Comparison of ENCODE assay signal across 20 cellular contexts in genomic region chr6:49676671-49677281, GRCh38. TPM values are rescaled to one million over a fixed set of nuclear protein-coding genes. Genes with fewer than 3 reads are reported as not detected.
A peak's percentile ranks its signal among the peaks of the same experiment; 100 is the strongest.
DNase-seq lines count a peak whose midpoint lies in the region; ATAC-seq, FAIRE-seq and TF ChIP-seq lines count a peak whose summit lies in the region.
"Had no signal": no experiment of that assay in that cellular context is flagged by ENCODE, and none has a peak within 500 bp of the region (broad histone marks: within the 10 kb centered on the region; RNA-seq: fewer than 3 reads in every experiment).

No MANE protein-coding gene starts in this region.

- no peaks in the 10 kb centered on the region for H3K9me2 ChIP-seq in PC-3 (replicated peaks; ENCODE audit: low read length)

- H2BK15ac ChIP-seq in mesendoderm (replicated peaks; ENCODE audit: low read depth): peak overlapping the region; percentile 92

- FAIRE-seq in kidney (lab: Jason Lieb, UNC): no peak

- H3K4me1 ChIP-seq in PC-3 (ENCODE audit: insufficient read depth, low read length): peaks cover 8% of the 10 kb centered on the region
- no peaks in the 10 kb centered on the region for H3K4me1 ChIP-seq in mesendoderm (ENCODE audit: control insufficient read depth, low read depth, low read length)
- H3K4me1 ChIP-seq in kidney (ENCODE audit: control insufficient read depth in 1 of 2, insufficient read depth in 1 of 2, low read depth in 1 of 2, low read length in 2 of 2): no peaks in the 10 kb centered on the region
- no peaks in the 10 kb centered on the region for H3K4me1 ChIP-seq in ascending aorta
- H3K4me1 ChIP-seq: left ventricle myocardium inferior had no signal

- H2AFZ ChIP-seq in PC-3 (ENCODE audit: low read length): 0 out of 2 replicates have a peak overlapping the region, but pooled peaks have one; percentile 24

- POLR2A ChIA-PET in PC-3 (lab: Charles Lee; ENCODE audit: unreplicated experiment): no interaction called here

- H3F3A ChIP-seq in PC-3 (ENCODE audit: low read length, unreplicated experiment): no peaks in the 10 kb centered on the region

- H3K9ac ChIP-seq in PC-3 (ENCODE audit: low read length) (no peak overlapping the region), mesendoderm (ENCODE audit: low read length) (no peak overlapping the region), kidney (ENCODE audit: low read length in 2 of 2) (no peak overlapping the region)

- H2AK5ac ChIP-seq in mesendoderm (ENCODE audit: low read length): no peak overlapping the region

- H3K23ac ChIP-seq in mesendoderm (ENCODE audit: low read length): no peak overlapping the region

- H4K8ac ChIP-seq in mesendoderm (ENCODE audit: low read depth, low read length): no peak overlapping the region

- no peak overlapping the region for H3K18ac ChIP-seq in mesendoderm (ENCODE audit: low read length)

- H3K27me3 ChIP-seq in PC-3 (ENCODE audit: low read length) (no peaks in the 10 kb centered on the region), mesendoderm (ENCODE audit: insufficient read depth, low read length, poor library complexity) (no peaks in the 10 kb centered on the region), ascending aorta (no peaks in the 10 kb centered on the region)

- no peaks in the 10 kb centered on the region for H3K9me3 ChIP-seq in PC-3 (ENCODE audit: low read length)
- no peaks in the 10 kb centered on the region for H3K9me3 ChIP-seq in kidney (ENCODE audit: control insufficient read depth in 1 of 2, low read length in 2 of 2)
- H3K9me3 ChIP-seq in ascending aorta: no peaks in the 10 kb centered on the region

- H4K5ac ChIP-seq in mesendoderm (ENCODE audit: low read length): no peak overlapping the region

- DNase-seq in GM04503 (ENCODE audit: low read depth) (peak; percentile 11), PC-3 (peak; percentile 72), choroid plexus epithelial cell (ENCODE audit: low read depth) (peak; percentile 21), mesendoderm (peak; percentile 83), kidney (no peak), ascending aorta (ENCODE audit: low spot score in 2 of 2) (no peak)
- DNase-seq: AML-193; amygdala; cortex of kidney; hypothalamus; left ventricle myocardium inferior; naive thymus-derived CD4-positive, alpha-beta T cell; NCI-H1048; NCI-H774; RPMI8226; substantia nigra had no signal

- CTCF ChIA-PET in PC-3 (lab: Charles Lee): no interaction called here

- H2BK5ac ChIP-seq in mesendoderm (ENCODE audit: low read length): no peak overlapping the region

- H3K36me3 ChIP-seq in PC-3 (ENCODE audit: low read depth, low read length): no peaks in the 10 kb centered on the region
- H3K36me3 ChIP-seq in mesendoderm (ENCODE audit: control insufficient read depth, insufficient read depth, low read length): no peaks in the 10 kb centered on the region
- no peaks in the 10 kb centered on the region for H3K36me3 ChIP-seq in kidney (ENCODE audit: control insufficient read depth in 1 of 2, insufficient read depth in 2 of 2, low read length in 2 of 2)
- H3K36me3 ChIP-seq in ascending aorta: no peaks in the 10 kb centered on the region
- H3K36me3 ChIP-seq: left ventricle myocardium inferior had no signal

- no peak overlapping the region for H3K27ac ChIP-seq in PC-3 (ENCODE audit: low read length)
- no peak overlapping the region for H3K27ac ChIP-seq in mesendoderm (ENCODE audit: low read depth, low read length)
- no peak overlapping the region for H3K27ac ChIP-seq in kidney (ENCODE audit: low read depth in 2 of 2, low read length in 2 of 2)
- no peak overlapping the region for H3K27ac ChIP-seq in ascending aorta
- H3K27ac ChIP-seq: left ventricle myocardium inferior had no signal

- no peaks in the 10 kb centered on the region for H3K79me2 ChIP-seq in PC-3 (ENCODE audit: low read length)
- H3K79me2 ChIP-seq in mesendoderm (ENCODE audit: control insufficient read depth, insufficient read depth, low read length): no peaks in the 10 kb centered on the region

- no peaks in the 10 kb centered on the region for H4K20me1 ChIP-seq in PC-3 (ENCODE audit: low read length)

- BruUV-seq in PC-3 (replicated peaks; lab: Mats Ljungman, UMichigan): no TSS peak

- no peaks in the 10 kb centered on the region for H3K79me1 ChIP-seq in mesendoderm (ENCODE audit: low read length)

- WGBS in mesendoderm (ENCODE audit: extremely low coverage, insufficient coverage, low lambda C conversion rate): no CpG with 5 or more reads among the region's 4 CpGs

- H3K4me2 ChIP-seq in PC-3 (ENCODE audit: low read length): peak overlapping the region; percentile 6; the same call in 1 of the 2 replicates
- no peak overlapping the region for H3K4me2 ChIP-seq in mesendoderm (ENCODE audit: low read length)

- intact Hi-C loops in PC-3 (cut with micrococcal nuclease) (no loop called here), kidney (cut with DNase I) (no loop called here), ascending aorta (cut with DNase I) (no loop called here)

- ATAC-seq in PC-3 (peak; percentile 24; the same call in 1 of the 2 replicates), HG03196 (IDR thresholded peaks at IDR 0.05; ENCODE audit: unreplicated experiment) (no peak), GM21786 (IDR thresholded peaks at IDR 0.05; ENCODE audit: unreplicated experiment) (no peak)
- ATAC-seq: activated CD4-positive, CD25-positive, alpha-beta regulatory T cell treated with anti-CD3 and anti-CD28 coated beads, Interleukin-2, amount 50 U/mL, for 24 hours; naive thymus-derived CD4-positive, alpha-beta T cell had no signal

- H3K56ac ChIP-seq in mesendoderm (ENCODE audit: low read length): no peak overlapping the region

- H3K4ac ChIP-seq in mesendoderm (ENCODE audit: low read depth, low read length): no peak overlapping the region

- H3K4me3 ChIP-seq in PC-3 (ENCODE audit: low read length) (no peak overlapping the region), choroid plexus epithelial cell (ENCODE audit: low read depth, low read length) (no peak overlapping the region), mesendoderm (ENCODE audit: low read length) (no peak overlapping the region), kidney (ENCODE audit: low read length in 2 of 2) (no peak overlapping the region), ascending aorta (no peak overlapping the region)
- H3K4me3 ChIP-seq: left ventricle myocardium inferior had no signal

- TF ChIP-seq CTCF in PC-3 (conservative IDR thresholded peaks at IDR 0.05; ENCODE audit: low read depth, low read length): no peak
- no peak for TF ChIP-seq CTCF in choroid plexus epithelial cell (conservative IDR thresholded peaks at IDR 0.05; ENCODE audit: low read depth, low read length)
- TF ChIP-seq CTCF in kidney (IDR thresholded peaks at IDR 0.05; ENCODE audit: borderline replicate concordance, extremely low read depth, insufficient read depth): no peak
- no peak for TF ChIP-seq CTCF in ascending aorta (IDR thresholded peaks at IDR 0.05)

- no peak overlapping the region for H2BK120ac ChIP-seq in mesendoderm (ENCODE audit: low read depth, low read length)

RNA-seq across cellular contexts. Expression of gene CRISP2, which starts 36.6 kb away (rescaled TPM):
- total RNA-seq in PC-3 (2014; rRNA removed): not detected in 2 replicates
- polyA plus RNA-seq in mesendoderm (2013, experiment 1 of 2): not detected
- not detected for polyA plus RNA-seq in mesendoderm (2013, experiment 2 of 2)
- total RNA-seq in kidney: not detected
- 1.5 TPM for polyA plus RNA-seq in kidney (ENCODE audit: insufficient read depth, low read depth, low replicate concordance)
- total RNA-seq in ascending aorta: not detected
- total RNA-seq: left ventricle myocardium inferior; naive thymus-derived CD4-positive, alpha-beta T cell; T-helper 1 cell treated with Interleukin-12 subunit alpha and Interleukin-12 subunit beta and Interleukin-4 antibody, amounts not matched to agents 30 ng/mL and 1 ng/mL, for 36 hours had no signal
- polyA plus RNA-seq: naive thymus-derived CD4-positive, alpha-beta T cell had no signal

RNA-seq across cellular contexts. Expression of gene RHAG, which starts 40.1 kb away (rescaled TPM):
- total RNA-seq in PC-3 (2014; rRNA removed) (not detected in 2 replicates), kidney (not detected), ascending aorta (not detected)
- polyA plus RNA-seq in mesendoderm (2013, experiment 1 of 2): 0.17 TPM
- polyA plus RNA-seq in mesendoderm (2013, experiment 2 of 2): 0.10 TPM
- polyA plus RNA-seq in kidney (ENCODE audit: insufficient read depth, low read depth, low replicate concordance): not detected
- total RNA-seq: naive thymus-derived CD4-positive, alpha-beta T cell; T-helper 1 cell treated with Interleukin-12 subunit alpha and Interleukin-12 subunit beta and Interleukin-4 antibody, amounts not matched to agents 30 ng/mL and 1 ng/mL, for 36 hours had no signal
- polyA plus RNA-seq: naive thymus-derived CD4-positive, alpha-beta T cell had no signal

Comparison
In these comparisons a context has a peak if more than half of its experiments do, and no peak if none do; other contexts are left out.
1. DNase-seq: peak in GM04503 (single experiment), PC-3 (single experiment), choroid plexus epithelial cell (single experiment) and mesendoderm (single experiment); none in kidney (single experiment) and ascending aorta (0 of 2).